Comparison of ENCODE assay signal across 1 cellular context in genomic region chr4:184148871-184149637, GRCh38.
TF ChIP-seq lines count a peak whose summit lies in the region.

No MANE protein-coding gene starts in this region.

TF ChIP-seq in GM23338, 12 proteins besides CTCF, POLR2A, EP300 and RAD21 (continued from another document):
- TF ChIP-seq, protein P1, sequence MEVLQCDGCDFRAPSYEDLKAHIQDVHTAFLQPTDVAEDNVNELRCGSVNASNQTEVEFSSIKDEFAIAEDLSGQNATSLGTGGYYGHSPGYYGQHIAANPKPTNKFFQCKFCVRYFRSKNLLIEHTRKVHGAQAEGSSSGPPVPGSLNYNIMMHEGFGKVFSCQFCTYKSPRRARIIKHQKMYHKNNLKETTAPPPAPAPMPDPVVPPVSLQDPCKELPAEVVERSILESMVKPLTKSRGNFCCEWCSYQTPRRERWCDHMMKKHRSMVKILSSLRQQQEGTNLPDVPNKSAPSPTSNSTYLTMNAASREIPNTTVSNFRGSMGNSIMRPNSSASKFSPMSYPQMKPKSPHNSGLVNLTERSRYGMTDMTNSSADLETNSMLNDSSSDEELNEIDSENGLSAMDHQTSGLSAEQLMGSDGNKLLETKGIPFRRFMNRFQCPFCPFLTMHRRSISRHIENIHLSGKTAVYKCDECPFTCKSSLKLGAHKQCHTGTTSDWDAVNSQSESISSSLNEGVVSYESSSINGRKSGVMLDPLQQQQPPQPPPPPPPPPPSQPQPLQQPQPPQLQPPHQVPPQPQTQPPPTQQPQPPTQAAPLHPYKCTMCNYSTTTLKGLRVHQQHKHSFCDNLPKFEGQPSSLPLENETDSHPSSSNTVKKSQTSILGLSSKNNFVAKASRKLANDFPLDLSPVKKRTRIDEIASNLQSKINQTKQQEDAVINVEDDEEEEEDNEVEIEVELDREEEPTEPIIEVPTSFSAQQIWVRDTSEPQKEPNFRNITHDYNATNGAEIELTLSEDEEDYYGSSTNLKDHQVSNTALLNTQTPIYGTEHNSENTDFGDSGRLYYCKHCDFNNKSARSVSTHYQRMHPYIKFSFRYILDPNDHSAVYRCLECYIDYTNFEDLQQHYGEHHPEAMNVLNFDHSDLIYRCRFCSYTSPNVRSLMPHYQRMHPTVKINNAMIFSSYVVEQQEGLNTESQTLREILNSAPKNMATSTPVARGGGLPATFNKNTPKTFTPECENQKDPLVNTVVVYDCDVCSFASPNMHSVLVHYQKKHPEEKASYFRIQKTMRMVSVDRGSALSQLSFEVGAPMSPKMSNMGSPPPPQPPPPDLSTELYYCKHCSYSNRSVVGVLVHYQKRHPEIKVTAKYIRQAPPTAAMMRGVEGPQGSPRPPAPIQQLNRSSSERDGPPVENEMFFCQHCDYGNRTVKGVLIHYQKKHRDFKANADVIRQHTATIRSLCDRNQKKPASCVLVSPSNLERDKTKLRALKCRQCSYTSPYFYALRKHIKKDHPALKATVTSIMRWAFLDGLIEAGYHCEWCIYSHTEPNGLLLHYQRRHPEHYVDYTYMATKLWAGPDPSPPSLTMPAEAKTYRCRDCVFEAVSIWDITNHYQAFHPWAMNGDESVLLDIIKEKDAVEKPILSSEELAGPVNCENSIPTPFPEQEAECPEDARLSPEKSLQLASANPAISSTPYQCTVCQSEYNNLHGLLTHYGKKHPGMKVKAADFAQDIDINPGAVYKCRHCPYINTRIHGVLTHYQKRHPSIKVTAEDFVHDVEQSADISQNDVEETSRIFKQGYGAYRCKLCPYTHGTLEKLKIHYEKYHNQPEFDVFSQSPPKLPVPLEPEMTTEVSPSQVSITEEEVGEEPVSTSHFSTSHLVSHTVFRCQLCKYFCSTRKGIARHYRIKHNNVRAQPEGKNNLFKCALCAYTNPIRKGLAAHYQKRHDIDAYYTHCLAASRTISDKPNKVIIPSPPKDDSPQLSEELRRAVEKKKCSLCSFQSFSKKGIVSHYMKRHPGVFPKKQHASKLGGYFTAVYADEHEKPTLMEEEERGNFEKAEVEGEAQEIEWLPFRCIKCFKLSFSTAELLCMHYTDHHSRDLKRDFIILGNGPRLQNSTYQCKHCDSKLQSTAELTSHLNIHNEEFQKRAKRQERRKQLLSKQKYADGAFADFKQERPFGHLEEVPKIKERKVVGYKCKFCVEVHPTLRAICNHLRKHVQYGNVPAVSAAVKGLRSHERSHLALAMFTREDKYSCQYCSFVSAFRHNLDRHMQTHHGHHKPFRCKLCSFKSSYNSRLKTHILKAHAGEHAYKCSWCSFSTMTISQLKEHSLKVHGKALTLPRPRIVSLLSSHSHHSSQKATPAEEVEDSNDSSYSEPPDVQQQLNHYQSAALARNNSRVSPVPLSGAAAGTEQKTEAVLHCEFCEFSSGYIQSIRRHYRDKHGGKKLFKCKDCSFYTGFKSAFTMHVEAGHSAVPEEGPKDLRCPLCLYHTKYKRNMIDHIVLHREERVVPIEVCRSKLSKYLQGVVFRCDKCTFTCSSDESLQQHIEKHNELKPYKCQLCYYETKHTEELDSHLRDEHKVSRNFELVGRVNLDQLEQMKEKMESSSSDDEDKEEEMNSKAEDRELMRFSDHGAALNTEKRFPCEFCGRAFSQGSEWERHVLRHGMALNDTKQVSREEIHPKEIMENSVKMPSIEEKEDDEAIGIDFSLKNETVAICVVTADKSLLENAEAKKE (CRISPR knock-in tag; IDR thresholded peaks at IDR 0.05) = no peak
- TF ChIP-seq JUNB (IDR thresholded peaks at IDR 0.05; ENCODE audit: unreplicated experiment) (no peak), EZH2 (IDR thresholded peaks at IDR 0.05; ENCODE audit: low read depth, unreplicated experiment) (no peak), STAT1 (IDR thresholded peaks at IDR 0.05; ENCODE audit: unreplicated experiment) (no peak), EZH2phosphoT487 (IDR thresholded peaks at IDR 0.05; ENCODE audit: unreplicated experiment) (no peak), ZNF331 (CRISPR knock-in tag; IDR thresholded peaks at IDR 0.05; ENCODE audit: low read depth) (no peak), POLR2AphosphoS5 (IDR thresholded peaks at IDR 0.05; ENCODE audit: low read depth) (no peak)
- TF ChIP-seq, protein P2, sequence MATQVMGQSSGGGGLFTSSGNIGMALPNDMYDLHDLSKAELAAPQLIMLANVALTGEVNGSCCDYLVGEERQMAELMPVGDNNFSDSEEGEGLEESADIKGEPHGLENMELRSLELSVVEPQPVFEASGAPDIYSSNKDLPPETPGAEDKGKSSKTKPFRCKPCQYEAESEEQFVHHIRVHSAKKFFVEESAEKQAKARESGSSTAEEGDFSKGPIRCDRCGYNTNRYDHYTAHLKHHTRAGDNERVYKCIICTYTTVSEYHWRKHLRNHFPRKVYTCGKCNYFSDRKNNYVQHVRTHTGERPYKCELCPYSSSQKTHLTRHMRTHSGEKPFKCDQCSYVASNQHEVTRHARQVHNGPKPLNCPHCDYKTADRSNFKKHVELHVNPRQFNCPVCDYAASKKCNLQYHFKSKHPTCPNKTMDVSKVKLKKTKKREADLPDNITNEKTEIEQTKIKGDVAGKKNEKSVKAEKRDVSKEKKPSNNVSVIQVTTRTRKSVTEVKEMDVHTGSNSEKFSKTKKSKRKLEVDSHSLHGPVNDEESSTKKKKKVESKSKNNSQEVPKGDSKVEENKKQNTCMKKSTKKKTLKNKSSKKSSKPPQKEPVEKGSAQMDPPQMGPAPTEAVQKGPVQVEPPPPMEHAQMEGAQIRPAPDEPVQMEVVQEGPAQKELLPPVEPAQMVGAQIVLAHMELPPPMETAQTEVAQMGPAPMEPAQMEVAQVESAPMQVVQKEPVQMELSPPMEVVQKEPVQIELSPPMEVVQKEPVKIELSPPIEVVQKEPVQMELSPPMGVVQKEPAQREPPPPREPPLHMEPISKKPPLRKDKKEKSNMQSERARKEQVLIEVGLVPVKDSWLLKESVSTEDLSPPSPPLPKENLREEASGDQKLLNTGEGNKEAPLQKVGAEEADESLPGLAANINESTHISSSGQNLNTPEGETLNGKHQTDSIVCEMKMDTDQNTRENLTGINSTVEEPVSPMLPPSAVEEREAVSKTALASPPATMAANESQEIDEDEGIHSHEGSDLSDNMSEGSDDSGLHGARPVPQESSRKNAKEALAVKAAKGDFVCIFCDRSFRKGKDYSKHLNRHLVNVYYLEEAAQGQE (IDR thresholded peaks at IDR 0.05; ENCODE audit: unreplicated experiment) = no peak
- TF ChIP-seq, protein P3, sequence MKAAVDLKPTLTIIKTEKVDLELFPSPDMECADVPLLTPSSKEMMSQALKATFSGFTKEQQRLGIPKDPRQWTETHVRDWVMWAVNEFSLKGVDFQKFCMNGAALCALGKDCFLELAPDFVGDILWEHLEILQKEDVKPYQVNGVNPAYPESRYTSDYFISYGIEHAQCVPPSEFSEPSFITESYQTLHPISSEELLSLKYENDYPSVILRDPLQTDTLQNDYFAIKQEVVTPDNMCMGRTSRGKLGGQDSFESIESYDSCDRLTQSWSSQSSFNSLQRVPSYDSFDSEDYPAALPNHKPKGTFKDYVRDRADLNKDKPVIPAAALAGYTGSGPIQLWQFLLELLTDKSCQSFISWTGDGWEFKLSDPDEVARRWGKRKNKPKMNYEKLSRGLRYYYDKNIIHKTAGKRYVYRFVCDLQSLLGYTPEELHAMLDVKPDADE (IDR thresholded peaks at IDR 0.05) = no peak
